12 cellular contexts compared by ENCODE assay signal in the genomic region with DNA sequence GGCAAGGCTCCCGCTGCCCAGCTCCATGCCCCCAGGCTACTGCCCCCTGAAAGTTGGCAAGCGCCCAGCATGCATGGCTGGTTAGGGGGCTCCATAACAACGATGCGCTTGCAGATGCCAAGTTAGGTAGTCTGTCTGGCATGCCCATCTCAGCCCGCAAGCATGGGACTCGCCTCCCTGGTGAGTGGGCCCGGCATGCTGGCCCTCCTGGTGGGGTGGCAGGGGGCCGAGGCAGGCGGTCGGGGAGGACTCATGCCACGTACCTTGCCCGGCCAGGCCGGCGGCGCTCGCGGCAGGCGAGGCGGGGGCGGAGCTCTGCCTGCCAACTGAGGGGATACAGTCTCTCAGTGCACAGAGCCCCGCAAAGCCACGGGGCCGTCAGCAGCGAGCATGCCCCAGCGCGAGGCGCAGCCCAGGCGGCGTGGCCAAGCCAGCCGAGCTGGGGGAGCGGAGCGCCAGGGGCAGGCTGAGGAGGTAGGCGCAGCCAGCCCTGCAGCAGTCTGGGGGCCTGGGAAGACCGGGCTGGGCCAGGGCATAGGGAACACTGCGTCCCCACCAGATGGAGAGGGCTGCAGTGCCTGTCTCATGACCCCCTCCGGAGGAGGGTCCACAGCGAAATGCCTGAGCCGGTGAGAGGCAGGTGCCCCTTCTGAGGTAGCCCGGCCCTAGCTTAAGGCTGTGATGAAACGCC. TPM values are rescaled to one million over a fixed set of nuclear protein-coding genes. Genes with fewer than 3 reads are reported as not detected.
A peak's percentile ranks its signal among the peaks of the same experiment; 100 is the strongest.
DNase-seq lines count a peak whose midpoint lies in the region; ATAC-seq and TF ChIP-seq lines count a peak whose summit lies in the region.
"Had no signal": no experiment of that assay in that cellular context is flagged by ENCODE, and none has a peak within 500 bp of the region (broad histone marks: within the 10 kb centered on the region; RNA-seq: fewer than 3 reads in every experiment).

No MANE protein-coding gene starts in this region.

- H3K4me3 ChIP-seq in dorsolateral prefrontal cortex = no peak overlapping the region
- H3K4me3 ChIP-seq: GM23248, HAP-1 had no signal

- intact Hi-C loops in dorsolateral prefrontal cortex (cut with DNase I) = no loop called here

- POLR2A ChIA-PET in RWPE1 (lab: Yijun Ruan, JAX; ENCODE audit: low non-redundant PET) = interaction anchor here (1.0 kb wide), 1 partner anchor 34 kb away, joined by 4 read pairs; no protein-coding TSS in a partner anchor

- no peak for DNase-seq in RWPE1 (ENCODE audit: low spot score)
- no peak for DNase-seq in dorsolateral prefrontal cortex
- peak; percentile 29 for DNase-seq in medulla oblongata (ENCODE audit: extremely low spot score)
- DNase-seq in inferior parietal cortex (ENCODE audit: extremely low spot score) = no peak
- no peak for DNase-seq in NCI-H1092 (lab: John Stamatoyannopoulos, UW)
- DNase-seq: ACHN; BE2C; CD4-positive, alpha-beta T cell had no signal

- no peak for TF ChIP-seq CTCF in RWPE1 (conservative IDR thresholded peaks at IDR 0.05; ENCODE audit: low read depth)
- no peak for TF ChIP-seq CTCF in dorsolateral prefrontal cortex (IDR thresholded peaks at IDR 0.05 in 54 of 56, conservative IDR thresholded peaks at IDR 0.05 in 2 of 56; ENCODE audit: low read depth in 1 of 56, partially characterized antibody in 56 of 56)

- CTCF ChIA-PET in RWPE1 (lab: Yijun Ruan, JAX) = interaction anchor here (0.5 to 1.1 kb wide), 3 partner anchors 40 to 259 kb away, joined by 3 to 5 read pairs (median 5); no protein-coding TSS in a partner anchor

- H3K27me3 ChIP-seq in dorsolateral prefrontal cortex = no peaks in the 10 kb centered on the region
- H3K27me3 ChIP-seq: BE2C had no signal

- H3K27ac ChIP-seq in RWPE1 (peak overlapping the region; percentile 41), dorsolateral prefrontal cortex (peak overlapping the region in 32 of 59 donors; percentile 1 to 84 (median 50))
- H3K27ac ChIP-seq: GM23248, HL-60 had no signal

- ATAC-seq in HG02623 (IDR thresholded peaks at IDR 0.05; ENCODE audit: unreplicated experiment) = no peak

RNA-seq across cellular contexts. Expression of gene NDST2, which starts 28.0 kb away (rescaled TPM):
- total RNA-seq in dorsolateral prefrontal cortex = 10 to 100 TPM; 22.9 to 57.3 (median 34.5) TPM

RNA-seq across cellular contexts. Expression of gene CAMK2G, which starts 34.9 kb away (rescaled TPM):
- total RNA-seq in dorsolateral prefrontal cortex = 100 to 1,000 TPM; 132 to 380 (median 250) TPM

RNA-seq across cellular contexts. Expression of gene ZSWIM8, which starts 54.0 kb away (rescaled TPM):
- total RNA-seq in dorsolateral prefrontal cortex = 100 to 1,000 TPM in 114 of 120 experiments, 10 to 100 TPM in 6; 83.0 to 208 (median 131) TPM

RNA-seq across cellular contexts. Expression of gene CHCHD1, which starts 57.6 kb away (rescaled TPM):
- total RNA-seq in dorsolateral prefrontal cortex = 10 to 100 TPM; 10.3 to 24.7 (median 16.6) TPM
